Comparison of ENCODE assay signal across 10 cellular contexts in genomic region chr17:80046709-80047108, GRCh38. TPM values are rescaled to one million over a fixed set of nuclear protein-coding genes. Genes with fewer than 3 reads are reported as not detected.
DNase-seq lines count a peak whose midpoint lies in the region; ATAC-seq, FAIRE-seq and TF ChIP-seq lines count a peak whose summit lies in the region.
"Not testable (repeated sequence)": the region's sequence is repeated elsewhere in the genome, so short reads cannot be mapped to it uniquely, and the experiment has no call there.
"Had no signal": no experiment of that assay in that cellular context is flagged by ENCODE, and none has a peak within 500 bp of the region (broad histone marks: within the 10 kb centered on the region; RNA-seq: fewer than 3 reads in every experiment).

No MANE protein-coding gene starts in this region.

- H3K4me3 Mint-ChIP-seq in WTC11, result not testable (repeated sequence)

- H3K9ac ChIP-seq in K562 (ENCODE audit: insufficient read depth in 1 of 2, low read depth in 2 of 2, low read length in 2 of 2); kidney (ENCODE audit: low read length in 2 of 2): not testable (repeated sequence)

- not testable (repeated sequence) for TF ChIP-seq RAD21 in K562 (CRISPR knock-in tag; conservative IDR thresholded peaks at IDR 0.05 in 1 of 2, IDR thresholded peaks at IDR 0.05 in 1 of 2)

- peaks cover 0 to 27% of the 10 kb centered on the region in 2 experiments; a peak in 2 of 3 replicates for H3K36me3 ChIP-seq in HEK293 (ENCODE audit: control insufficient read depth in 2 of 2, insufficient read depth in 1 of 2, low read length in 2 of 2)
- not testable (repeated sequence) for H3K36me3 ChIP-seq in K562 (ENCODE audit: control insufficient read depth, insufficient read depth, low read length); kidney (ENCODE audit: control insufficient read depth in 1 of 2, insufficient read depth in 2 of 2, low read length in 2 of 2)

- H3K27me3 Mint-ChIP-seq in WTC11 (ENCODE audit: low read depth), result not testable (repeated sequence)

- not testable (repeated sequence) for H3K79me2 ChIP-seq in K562 (ENCODE audit: control insufficient read depth, insufficient read depth, low read length)

- POLR2A ChIA-PET in HEK293 (lab: Yijun Ruan, JAX); WTC11 (lab: Charles Lee); K562 (lab: Yijun Ruan, JAX): not testable (repeated sequence)

- not testable (repeated sequence) for TF ChIP-seq POLR2A in K562 (conservative IDR thresholded peaks at IDR 0.05)

- BruUV-seq in K562 (replicated peaks; lab: Mats Ljungman, UMichigan), result not testable (repeated sequence)

- in situ Hi-C loops in K562 (cut with MboI), result not testable (repeated sequence)

- not testable (repeated sequence) for H3K4me1 Mint-ChIP-seq in WTC11

- peaks cover 32% of the 10 kb centered on the region for H3K36me3 Mint-ChIP-seq in WTC11

- ATAC-seq in WTC11, K562, Right ventricle myocardium inferior: not testable (repeated sequence)

- not testable (repeated sequence) for H3K4me1 ChIP-seq in HEK293 (ENCODE audit: control insufficient read depth, insufficient read depth, low read length); K562 (replicated peaks in 1 of 2; ENCODE audit: control insufficient read depth in 2 of 2, insufficient read depth in 2 of 2, low read length in 2 of 2); kidney (ENCODE audit: control insufficient read depth in 1 of 2, insufficient read depth in 1 of 2, low read depth in 1 of 2, low read length in 2 of 2)

- H3K4me3 ChIP-seq in HEK293 (ENCODE audit: low read depth, low read length); K562; kidney (ENCODE audit: low read length in 2 of 2): not testable (repeated sequence)

- H3K27ac ChIP-seq in HEK293 (ENCODE audit: extremely low read depth, low read depth, low read length); K562 (ENCODE audit: extremely low read depth, low read depth, low read length); kidney (ENCODE audit: low read depth in 2 of 2, low read length in 2 of 2): not testable (repeated sequence)
- peak overlapping the region; percentile 61 for H3K27ac ChIP-seq in VCaP

- TF ChIP-seq EP300 in K562 (IDR thresholded peaks at IDR 0.05; ENCODE audit: low read length), result not testable (repeated sequence)

- not testable (repeated sequence) for H3K9me3 ChIP-seq in HEK293 (ENCODE audit: control insufficient read depth, insufficient read depth, low read depth, low read length); K562 (replicated peaks; ENCODE audit: control insufficient read depth, insufficient read depth, low read depth, low read length); kidney (ENCODE audit: control insufficient read depth in 1 of 2, low read length in 2 of 2)

- TF ChIP-seq CTCF in HEK293 (tag by site-specific recombination; IDR thresholded peaks at IDR 0.05); VCaP (conservative IDR thresholded peaks at IDR 0.05); WTC11 (IDR thresholded peaks at IDR 0.05); K562 (IDR thresholded peaks at IDR 0.05 in 2 of 3, conservative IDR thresholded peaks at IDR 0.05 in 1 of 3; ENCODE audit: insufficient read depth in 2 of 3, low read depth in 1 of 3, low read length in 3 of 3); kidney (IDR thresholded peaks at IDR 0.05; ENCODE audit: borderline replicate concordance, extremely low read depth, insufficient read depth): not testable (repeated sequence)

- not testable (repeated sequence) for H3K9me1 ChIP-seq in K562 (ENCODE audit: control insufficient read depth, insufficient read depth, low read length)

- intact Hi-C loops in K562 (cut with micrococcal nuclease); Right ventricle myocardium inferior (cut with DNase I); kidney (cut with DNase I): not testable (repeated sequence)

- not testable (repeated sequence) for H3K4me2 ChIP-seq in K562 (ENCODE audit: insufficient read depth, low read length)

- not testable (repeated sequence) for FAIRE-seq in K562 (lab: Jason Lieb, UNC); kidney (lab: Jason Lieb, UNC)

- 9% methylated on average over 10 of the region's 10 CpGs for WGBS in K562 (ENCODE audit: insufficient coverage, low coverage, missing lambda C conversion rate)

- H2AFZ ChIP-seq in K562 (ENCODE audit: low read depth, low read length), result not testable (repeated sequence)

- CTCF ChIA-PET in HEK293 (lab: Yijun Ruan, JAX), result interaction anchor here (1.6 kb wide), 1 partner anchor 9 kb away, joined by 4 read pairs; no protein-coding TSS in a partner anchor
- CTCF ChIA-PET in WTC11 (lab: Charles Lee), result interaction anchor here (0.6 kb wide), 1 partner anchor 69 kb away, joined by 3 read pairs; no protein-coding TSS in a partner anchor
- CTCF ChIA-PET in K562 (lab: Yijun Ruan, JAX; ENCODE audit: low intra/inter-chr PET ratio), result not testable (repeated sequence)

- DNase-seq in NCI-H2029 (lab: John Stamatoyannopoulos, UW), result peak; percentile 18
- not testable (repeated sequence) for DNase-seq in WTC11 (ENCODE audit: low spot score); K562 (ENCODE audit: extremely low read depth in 1 of 4, low spot score in 3 of 4)
- DNase-seq in Right ventricle myocardium inferior (ENCODE audit: missing footprints), result peak; percentile 18
- DNase-seq in kidney, result peak; percentile 31

- H3K27ac Mint-ChIP-seq in WTC11, result not testable (repeated sequence)

- peaks cover 48 to 86% of the 10 kb centered on the region in 2 experiments for H3K27me3 ChIP-seq in K562 (ENCODE audit: control insufficient read depth in 2 of 2, insufficient read depth in 2 of 2, low read length in 2 of 2)

- H4K20me1 ChIP-seq in K562 (replicated peaks; ENCODE audit: control insufficient read depth, insufficient read depth, low read length), result not testable (repeated sequence)

- not testable (repeated sequence) for H3K9me3 Mint-ChIP-seq in WTC11

RNA-seq across cellular contexts. Expression of gene CCDC40, which starts 10.3 kb away (rescaled TPM):
- total RNA-seq in WTC11 (2021) (15.1 to 16.3 TPM (median 15.2 TPM) in 3 replicates), K562 (2014; rRNA removed) (not detected in 2 replicates), K562 (2014; rRNA removed; fragmentation: Illumina TruSeq; extraction: Trizol) (not detected in 2 replicates), K562 (2015; rRNA removed; fragmentation: Illumina TruSeq; extraction: Trizol) (not detected in 2 replicates), K562 (2021) (0.33 TPM in 1 of 2 replicates, not detected in the other), Right ventricle myocardium inferior (5.4 TPM), kidney (22.6 TPM)
- total RNA-seq in K562 (2011; cell fraction: chromatin; rRNA removed; ENCODE audit: low replicate concordance), result 0.30 TPM in 1 of 2 replicates, not detected in the other
- total RNA-seq in K562 (2011; cell fraction: nucleolus; rRNA removed), result not detected in 2 replicates
- total RNA-seq in K562 (2011; cell fraction: nucleoplasm; rRNA removed), result not detected in 2 replicates
- polyA plus RNA-seq in K562 (2011; rRNA removed) (0.07 TPM in 1 of 2 replicates, not detected in the other), K562 (2014; fragmentation: Illumina TruSeq; extraction: Trizol) (not detected in 2 replicates), K562 (2014; fragmentation: Nextera tagmentation; extraction: Ambion mirVana) (not detected), K562 (2014; rRNA removed) (not detected in 2 replicates), kidney (ENCODE audit: insufficient read depth, low read depth, low replicate concordance) (5.1 TPM)
- not detected in 2 replicates for polyA plus RNA-seq in K562 (2011; cell fraction: cytosol; rRNA removed)
- polyA plus RNA-seq in K562 (2011; cell fraction: nucleus; rRNA removed), result not detected in 2 replicates
- 0.05 TPM in 1 of 2 replicates, not detected in the other for polyA plus RNA-seq in K562 (2012)
- polyA minus RNA-seq in K562 (2011; rRNA and poly(A)+ RNA removed), result not detected in 2 replicates
- polyA minus RNA-seq in K562 (2011; cell fraction: cytosol; rRNA and poly(A)+ RNA removed), result not detected in 2 replicates
- polyA minus RNA-seq in K562 (2011; cell fraction: nucleus; rRNA and poly(A)+ RNA removed), result not detected in 2 replicates
- polyA plus RNA-seq: CD4-positive, alpha-beta memory T cell; CD4-positive, CD25-positive, alpha-beta regulatory T cell; CD8-positive, alpha-beta memory T cell had no signal

RNA-seq across cellular contexts. Expression of gene TBC1D16, which starts 11.0 kb away (rescaled TPM):
- total RNA-seq in WTC11 (2021), result 89.8 to 96.1 TPM (median 90.4 TPM) in 3 replicates
- total RNA-seq in K562 (2011; cell fraction: chromatin; rRNA removed; ENCODE audit: low replicate concordance), result 0.05 and 0.69 TPM in 2 replicates
- 0.13 and 0.33 TPM in 2 replicates for total RNA-seq in K562 (2011; cell fraction: nucleolus; rRNA removed)
- 0.07 and 0.69 TPM in 2 replicates for total RNA-seq in K562 (2011; cell fraction: nucleoplasm; rRNA removed)
- 0.45 TPM in 1 of 2 replicates, not detected in the other for total RNA-seq in K562 (2014; rRNA removed)
- total RNA-seq in K562 (2014; rRNA removed; fragmentation: Illumina TruSeq; extraction: Trizol), result 0.04 TPM in 1 of 2 replicates, not detected in the other
- 0.04 TPM in 2 replicates for total RNA-seq in K562 (2015; rRNA removed; fragmentation: Illumina TruSeq; extraction: Trizol)
- total RNA-seq in K562 (2021), result 0.20 TPM in 2 replicates
- 0.08 and 0.10 TPM in 2 replicates for polyA plus RNA-seq in K562 (2011; rRNA removed)
- 0.01 and 0.07 TPM in 2 replicates for polyA plus RNA-seq in K562 (2011; cell fraction: cytosol; rRNA removed)
- 0.03 and 0.06 TPM in 2 replicates for polyA plus RNA-seq in K562 (2011; cell fraction: nucleus; rRNA removed)
- 0.10 and 0.24 TPM in 2 replicates for polyA plus RNA-seq in K562 (2012)
- 0.01 and 0.11 TPM in 2 replicates for polyA plus RNA-seq in K562 (2014; fragmentation: Illumina TruSeq; extraction: Trizol)
- under 1 TPM; 0.01 TPM for polyA plus RNA-seq in K562 (2014; fragmentation: Nextera tagmentation; extraction: Ambion mirVana)
- 0.01 and 0.03 TPM in 2 replicates for polyA plus RNA-seq in K562 (2014; rRNA removed)
- 0.07 and 0.12 TPM in 2 replicates for polyA minus RNA-seq in K562 (2011; rRNA and poly(A)+ RNA removed)
- polyA minus RNA-seq in K562 (2011; cell fraction: cytosol; rRNA and poly(A)+ RNA removed), result not detected in 2 replicates
- 0.11 and 0.13 TPM in 2 replicates for polyA minus RNA-seq in K562 (2011; cell fraction: nucleus; rRNA and poly(A)+ RNA removed)
- 16.3 TPM for total RNA-seq in Right ventricle myocardium inferior
- total RNA-seq in kidney, result 68.0 TPM
- 9.1 TPM for polyA plus RNA-seq in kidney (ENCODE audit: insufficient read depth, low read depth, low replicate concordance)

RNA-seq across cellular contexts. Expression of gene GAA, which starts 54.7 kb away (rescaled TPM):
- total RNA-seq in WTC11 (2021) (91.6 to 97.7 TPM (median 93.9 TPM) in 3 replicates), K562 (2014; rRNA removed) (6.1 and 6.4 TPM in 2 replicates), K562 (2014; rRNA removed; fragmentation: Illumina TruSeq; extraction: Trizol) (1.1 and 1.2 TPM in 2 replicates), K562 (2015; rRNA removed; fragmentation: Illumina TruSeq; extraction: Trizol) (1.0 and 1.5 TPM in 2 replicates), K562 (2021) (3.8 and 4.0 TPM in 2 replicates), Right ventricle myocardium inferior (46.0 TPM), kidney (62.3 TPM)
- total RNA-seq in K562 (2011; cell fraction: chromatin; rRNA removed; ENCODE audit: low replicate concordance), result 7.6 and 18.3 TPM in 2 replicates
- 11.8 and 20.2 TPM in 2 replicates for total RNA-seq in K562 (2011; cell fraction: nucleolus; rRNA removed)
- 9.5 and 13.4 TPM in 2 replicates for total RNA-seq in K562 (2011; cell fraction: nucleoplasm; rRNA removed)
- polyA plus RNA-seq in K562 (2011; rRNA removed) (1.7 and 2.6 TPM in 2 replicates), K562 (2014; fragmentation: Illumina TruSeq; extraction: Trizol) (1.9 TPM in 2 replicates), K562 (2014; fragmentation: Nextera tagmentation; extraction: Ambion mirVana) (under 1 TPM; 0.15 to 0.87 TPM), K562 (2014; rRNA removed) (5.8 and 6.0 TPM in 2 replicates), kidney (ENCODE audit: insufficient read depth, low read depth, low replicate concordance) (78.7 TPM)
- polyA plus RNA-seq in K562 (2011; cell fraction: cytosol; rRNA removed), result 2.3 and 5.6 TPM in 2 replicates
- 14.5 and 29.7 TPM in 2 replicates for polyA plus RNA-seq in K562 (2011; cell fraction: nucleus; rRNA removed)
- 2.5 and 7.0 TPM in 2 replicates for polyA plus RNA-seq in K562 (2012)
- polyA minus RNA-seq in K562 (2011; rRNA and poly(A)+ RNA removed), result 0.57 and 0.63 TPM in 2 replicates
- polyA minus RNA-seq in K562 (2011; cell fraction: cytosol; rRNA and poly(A)+ RNA removed), result 1.3 and 1.6 TPM in 2 replicates
- polyA minus RNA-seq in K562 (2011; cell fraction: nucleus; rRNA and poly(A)+ RNA removed), result 6.2 and 6.9 TPM in 2 replicates

Comparison
In these comparisons a context has a peak if more than half of its experiments do, and no peak if none do; other contexts are left out.
1. RNA of gene TBC1D16, which starts 11.0 kb away (total RNA-seq): 89.8 to 96.1 TPM in WTC11, 68.0 TPM in kidney (single experiment) and 16.3 TPM in Right ventricle myocardium inferior (single experiment); 0.04 to 0.69 TPM in K562; every median in the first group is over 10 times any median in the second.